1 cellular context compared by ENCODE assay signal in the genomic region with DNA sequence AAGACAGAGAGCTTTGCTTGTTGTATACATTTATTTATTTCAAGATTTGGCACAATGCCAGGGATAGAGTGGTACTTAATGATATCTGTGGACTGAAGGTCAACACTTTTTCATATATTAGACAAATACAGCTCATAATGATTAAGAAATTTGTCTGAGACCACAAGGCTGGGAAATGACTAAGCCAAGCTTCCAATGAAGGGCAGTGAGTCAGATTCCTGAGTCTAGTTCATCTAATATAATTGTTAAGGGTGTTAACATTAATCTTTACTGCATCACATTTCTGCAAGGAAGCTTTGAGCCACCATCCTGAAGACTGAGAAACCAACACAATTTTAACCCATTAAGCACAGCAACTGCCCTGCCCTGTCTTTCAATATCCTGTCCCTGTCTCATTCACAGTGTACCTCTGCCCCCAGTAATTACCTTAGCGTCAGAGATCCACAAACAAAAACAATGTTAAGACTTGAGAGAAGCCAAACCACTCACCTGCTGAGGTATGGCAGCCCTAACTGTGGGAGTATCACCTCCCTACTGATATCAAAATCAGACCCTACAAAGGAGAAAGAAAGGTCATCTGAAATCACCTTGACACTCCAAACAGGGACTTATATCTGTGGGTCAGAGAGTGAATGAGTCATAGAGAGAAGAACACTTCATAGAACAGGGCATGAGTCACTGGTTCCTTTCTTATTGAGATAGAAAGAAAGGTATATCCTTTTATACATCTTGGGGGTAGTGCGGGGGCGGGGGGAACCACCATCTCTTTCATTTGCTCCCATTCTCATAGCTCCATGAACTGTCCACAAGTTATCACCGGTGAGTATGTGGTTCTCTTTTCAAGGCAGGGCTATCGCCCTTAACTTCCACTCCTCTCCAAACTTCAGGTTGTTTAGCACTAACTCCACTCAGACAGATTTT.
TF ChIP-seq lines count a peak whose summit lies in the region.

No MANE protein-coding gene starts in this region.

TF ChIP-seq in HCT116, 20 proteins besides CTCF, POLR2A, EP300 and RAD21 (continued from another document):
- TF ChIP-seq TCF7L2 (IDR thresholded peaks at IDR 0.05; ENCODE audit: borderline replicate concordance, extremely low read depth, insufficient read depth, insufficient read length) (peak; percentile 89), JUND (IDR thresholded peaks at IDR 0.05) (peak; percentile 95), YY1 (IDR thresholded peaks at IDR 0.05; ENCODE audit: extremely low read depth, insufficient replicate concordance, low read depth, low read length) (no peak), CEBPB (IDR thresholded peaks at IDR 0.05; ENCODE audit: low read depth) (peak; percentile 82), ZFX (IDR thresholded peaks at IDR 0.05) (no peak), CBX3 (IDR thresholded peaks at IDR 0.05; ENCODE audit: low read depth) (peak; percentile 81), SP1 (IDR thresholded peaks at IDR 0.05; ENCODE audit: low read depth) (peak; percentile 85), REST (IDR thresholded peaks at IDR 0.05; ENCODE audit: low read depth) (no peak)
TF ChIP-seq in HCT116: peak in this region for 10.
